In genomic region chr1:32755810-32756159, GRCh38 we compare ENCODE assay signal across 15 cellular contexts. TPM values are rescaled to one million over a fixed set of nuclear protein-coding genes. Genes with fewer than 3 reads are reported as not detected.
DNase-seq lines count a peak whose midpoint lies in the region; ATAC-seq and TF ChIP-seq lines count a peak whose summit lies in the region.
"Had no signal": no experiment of that assay in that cellular context is flagged by ENCODE, and none has a peak within 500 bp of the region (broad histone marks: within the 10 kb centered on the region; RNA-seq: fewer than 3 reads in every experiment).

No MANE protein-coding gene starts in this region.

- ATAC-seq in Panc1 (no peak), Right ventricle myocardium superior (ENCODE audit: poor library complexity) (no peak), HG02840 (IDR thresholded peaks at IDR 0.05; ENCODE audit: low FRiP score, unreplicated experiment) (no peak)
- ATAC-seq: SK-N-SH treated with all-trans-retinoic acid at 6 μM for 48 hours had no signal

- TF ChIP-seq CTCF in Panc1 (IDR thresholded peaks at IDR 0.05), result no peak
- no peak for TF ChIP-seq CTCF in endodermal cell (conservative IDR thresholded peaks at IDR 0.05)

- WGBS in endodermal cell (ENCODE audit: insufficient coverage in 1 of 2, insufficient read length in 1 of 2), 2 experiments, result 61 to 89% methylated on average over 1 to 3 of the region's 3 CpGs
- WGBS in urinary bladder, result 78% methylated on average over 3 of the region's 3 CpGs

- peak overlapping the region; percentile 86 for H3K27ac Mint-ChIP-seq in endodermal cell
- H3K27ac Mint-ChIP-seq: activated CD4-positive, alpha-beta T cell treated with anti-CD3 and anti-CD28 coated beads, Interleukin-2, amount 10 ng/mL, durations not matched to agents 7 days and 5 days; stimulated activated naive CD8-positive, alpha-beta T cell treated with anti-CD3 and anti-CD28 coated beads, Interleukin-15, Interleukin-2, amounts not matched to agents 100 ng/mL and 50 ng/mL, for 24 hours had no signal

- H3K27me3 ChIP-seq in Panc1 (ENCODE audit: control insufficient read depth, insufficient read depth, low read length) (no peaks in the 10 kb centered on the region), endodermal cell (ENCODE audit: control insufficient read depth, insufficient read depth, low read length, poor library complexity, severe bottlenecking) (no peaks in the 10 kb centered on the region), mucosa of rectum (ENCODE audit: control insufficient read depth in 2 of 2, insufficient read depth in 2 of 2, low read length in 2 of 2) (no peaks in the 10 kb centered on the region)

- H3K27ac ChIP-seq in Panc1 (ENCODE audit: low read length) (peak overlapping the region; percentile 90), endodermal cell (ENCODE audit: low read depth, low read length) (no peak overlapping the region), mucosa of rectum (ENCODE audit: low read depth in 2 of 2, low read length in 2 of 2) (peak overlapping the region; percentile 46 to 77), urinary bladder (ENCODE audit: low read depth) (peak overlapping the region; percentile 65)

- peak overlapping the region; percentile 81 for H3K4me3 Mint-ChIP-seq in endodermal cell
- H3K4me3 Mint-ChIP-seq: activated CD4-positive, alpha-beta T cell treated with anti-CD3 and anti-CD28 coated beads, Interleukin-2, amount 10 ng/mL, durations not matched to agents 7 days and 5 days; stimulated activated naive CD8-positive, alpha-beta T cell treated with anti-CD3 and anti-CD28 coated beads, Interleukin-15, Interleukin-2, amounts not matched to agents 100 ng/mL and 50 ng/mL, for 24 hours had no signal

- no peaks in the 10 kb centered on the region for H3K9me3 Mint-ChIP-seq in endodermal cell
- H3K9me3 Mint-ChIP-seq: activated CD4-positive, alpha-beta T cell treated with anti-CD3 and anti-CD28 coated beads, Interleukin-2, amount 10 ng/mL, durations not matched to agents 7 days and 5 days; stimulated activated naive CD8-positive, alpha-beta T cell treated with anti-CD3 and anti-CD28 coated beads, Interleukin-15, Interleukin-2, amounts not matched to agents 100 ng/mL and 50 ng/mL, for 24 hours had no signal

- intact Hi-C loops in Panc1 (cut with micrococcal nuclease; ENCODE audit: unreplicated experiment) (loop anchor here (5.0 kb wide), 1 partner anchor 43 kb away; no protein-coding TSS in a partner anchor), Right ventricle myocardium superior (cut with DNase I) (no loop called here)

- no peaks in the 10 kb centered on the region for H3K9me3 ChIP-seq in Panc1 (ENCODE audit: control insufficient read depth, insufficient read depth, low read depth, low read length)
- no peaks in the 10 kb centered on the region for H3K9me3 ChIP-seq in endodermal cell (ENCODE audit: control insufficient read depth, low read length)
- no peaks in the 10 kb centered on the region for H3K9me3 ChIP-seq in mucosa of rectum (ENCODE audit: control insufficient read depth in 2 of 2, low read length in 2 of 2)

- H3K27me3 Mint-ChIP-seq in endodermal cell (ENCODE audit: insufficient read depth), result no peaks in the 10 kb centered on the region

- H3K4me1 Mint-ChIP-seq in endodermal cell, result peaks cover 51% of the 10 kb centered on the region

- no peaks in the 10 kb centered on the region for H3K36me3 Mint-ChIP-seq in endodermal cell (ENCODE audit: low read depth)

- peak overlapping the region; percentile 63 to 98 for H3K4me3 ChIP-seq in Panc1 (ENCODE audit: low read depth in 2 of 2, low read length in 2 of 2)
- peak overlapping the region; percentile 97 for H3K4me3 ChIP-seq in endodermal cell (ENCODE audit: low read length)
- peak overlapping the region in 1 of 2 donors; percentile 7 for H3K4me3 ChIP-seq in mucosa of rectum (ENCODE audit: low read length in 2 of 2)
- H3K4me3 ChIP-seq in urinary bladder (ENCODE audit: low read depth, low read length), result no peak overlapping the region

- TSS peak; percentile 69 for BruUV-seq in Panc1 (replicated peaks; lab: Mats Ljungman, UMichigan)

- CTCF ChIA-PET in Panc1 (lab: Charles Lee), result no interaction called here

- POLR2A ChIA-PET in Panc1 (lab: Charles Lee), result interaction anchor here (0.6 kb wide), 2 partner anchors 58 to 182 kb away, joined by 3 to 6 read pairs; no protein-coding TSS in a partner anchor

- H3K36me3 ChIP-seq in Panc1 (ENCODE audit: control insufficient read depth, insufficient read depth, low read length), result no peaks in the 10 kb centered on the region
- H3K36me3 ChIP-seq in endodermal cell (ENCODE audit: control insufficient read depth, insufficient read depth, low read length), result no peaks in the 10 kb centered on the region
- peaks cover 2 to 5% of the 10 kb centered on the region in 2 donors for H3K36me3 ChIP-seq in mucosa of rectum (ENCODE audit: control insufficient read depth in 2 of 2, insufficient read depth in 2 of 2, low read length in 2 of 2)
- H3K36me3 ChIP-seq in urinary bladder (ENCODE audit: insufficient read depth), result no peaks in the 10 kb centered on the region

- peaks cover 54% of the 10 kb centered on the region for H3K4me1 ChIP-seq in Panc1 (ENCODE audit: control insufficient read depth, insufficient read depth, low read length)
- H3K4me1 ChIP-seq in endodermal cell (ENCODE audit: control insufficient read depth, insufficient read depth, low read length), result peaks cover 27% of the 10 kb centered on the region
- H3K4me1 ChIP-seq in mucosa of rectum (ENCODE audit: control insufficient read depth in 2 of 2, insufficient read depth in 2 of 2, low read length in 2 of 2), result peaks cover 56 to 65% of the 10 kb centered on the region in 2 donors
- no peaks in the 10 kb centered on the region for H3K4me1 ChIP-seq in urinary bladder (ENCODE audit: insufficient read depth)

- in situ Hi-C loops in Panc1 (cut with HindIII; ENCODE audit: low pct_unique_long_range_greater_than_20kb, low sequenced_read_pairs), result no loop called here

- H3K9ac ChIP-seq in endodermal cell (ENCODE audit: extremely low read depth, low read length, poor library complexity, severe bottlenecking) (peak overlapping the region; percentile 57), mucosa of rectum (ENCODE audit: low read depth in 1 of 2, low read length in 2 of 2) (peak overlapping the region; percentile 29 to 32)

- DNase-seq in Panc1 (ENCODE audit: low read depth, low spot score) (no peak), endodermal cell (peak; percentile 70), KG1 (lab: John Stamatoyannopoulos, UW) (no peak), Right ventricle myocardium superior (no peak), iPS-NIHi11 (ENCODE audit: low spot score) (no peak)
- DNase-seq: activated CD4-positive, alpha-beta T cell treated with anti-CD3 and anti-CD28 coated beads, Interleukin-2, amount 10 ng/mL, durations not matched to agents 7 days and 5 days; activated effector memory CD4-positive, alpha-beta T cell treated with Interleukin-2 at 50 U/mL for 16 hours; DMS153; left cardiac atrium; stimulated activated CD4-positive, alpha-beta T cell treated with anti-CD3 and anti-CD28 coated beads, Interleukin-4, amount 100 ng/mL, for 24 hours had no signal

RNA-seq across cellular contexts. Expression of gene SYNC, which starts 53.2 kb away (rescaled TPM):
- total RNA-seq in Panc1 (2021; ENCODE audit: unreplicated experiment) (1.3 TPM), endodermal cell (under 1 TPM in 1 of 2 donors, not detected in 1; 0.18 TPM), urinary bladder (22.4 TPM), Right ventricle myocardium superior (22.1 TPM)
- polyA plus RNA-seq in Panc1 (2012; ENCODE audit: insufficient read length), result 1.2 TPM
- polyA plus RNA-seq in endodermal cell (2013, experiment 1 of 2), result 0.32 TPM
- 0.37 TPM for polyA plus RNA-seq in endodermal cell (2013, experiment 2 of 2)
- 13.3 TPM for polyA plus RNA-seq in urinary bladder
- total RNA-seq: activated CD4-positive, alpha-beta T cell treated with anti-CD3 and anti-CD28 coated beads, Interleukin-2, amount 10 ng/mL, durations not matched to agents 7 days and 5 days had no signal

Comparison
In these comparisons a context has a peak if more than half of its experiments do, and no peak if none do; other contexts are left out.
1. RNA of gene SYNC, which starts 53.2 kb away (total RNA-seq): 22.4 TPM in urinary bladder (single experiment) and 22.1 TPM in Right ventricle myocardium superior (single experiment); 1.3 TPM in Panc1 (single experiment) and 0.18 TPM in endodermal cell; every median in the first group is over 10 times any median in the second.